8 cellular contexts compared by ENCODE assay signal in genomic region chr9:74742792-74743389, GRCh38.
DNase-seq lines count a peak whose midpoint lies in the region; ATAC-seq and TF ChIP-seq lines count a peak whose summit lies in the region.

No MANE protein-coding gene starts in this region.

- peaks cover 2% of the 10 kb centered on the region for H3K4me1 ChIP-seq in suprapubic skin
- no peaks in the 10 kb centered on the region for H3K4me1 ChIP-seq in CD8-positive, alpha-beta memory T cell (ENCODE audit: insufficient read depth, low read length)
- no peaks in the 10 kb centered on the region for H3K4me1 ChIP-seq in aorta (ENCODE audit: control insufficient read depth in 1 of 2, insufficient read depth in 2 of 2, low read length in 2 of 2)

- 14% methylated on average over 8 of the region's 8 CpGs for WGBS in suprapubic skin
- 12% methylated on average over 8 of the region's 8 CpGs for WGBS in aorta, 2 donors

- peak; percentile 57 for TF ChIP-seq CTCF in WTC11 (IDR thresholded peaks at IDR 0.05)
- peak; percentile 20 to 42 for TF ChIP-seq CTCF in suprapubic skin (IDR thresholded peaks at IDR 0.05)

- H3K27me3 Mint-ChIP-seq in WTC11 (ENCODE audit: low read depth), result no peaks in the 10 kb centered on the region; the same call in 1 of the 2 replicates
- H3K27me3 Mint-ChIP-seq in CD8-positive, alpha-beta memory T cell, result peaks cover 11 to 48% of the 10 kb centered on the region in 2 donors

- CTCF ChIA-PET in WTC11 (lab: Charles Lee), result interaction anchor here (0.6 to 2.7 kb wide), 16 partner anchors 9 to 610 kb away, joined by 3 to 12 read pairs (median 4); no protein-coding TSS in a partner anchor
- CTCF ChIA-PET in CD8-positive, alpha-beta memory T cell (lab: Charles Lee), result interaction anchor here (0.9 to 1.2 kb wide), 3 partner anchors 12 to 29 kb away, joined by 3 to 4 read pairs (median 4); no protein-coding TSS in a partner anchor

- H3K36me3 Mint-ChIP-seq in WTC11, result no peaks in the 10 kb centered on the region
- no peaks in the 10 kb centered on the region for H3K36me3 Mint-ChIP-seq in CD8-positive, alpha-beta memory T cell

- H3K4me3 Mint-ChIP-seq in WTC11, result no peak overlapping the region
- no peak overlapping the region for H3K4me3 Mint-ChIP-seq in CD8-positive, alpha-beta memory T cell

- H3K4me3 ChIP-seq in suprapubic skin, result no peak overlapping the region
- H3K4me3 ChIP-seq in CD8-positive, alpha-beta memory T cell (ENCODE audit: low read length), result no peak overlapping the region
- H3K4me3 ChIP-seq in aorta (ENCODE audit: low read length in 2 of 2), result no peak overlapping the region

- H3K36me3 ChIP-seq in suprapubic skin, result no peaks in the 10 kb centered on the region
- no peaks in the 10 kb centered on the region for H3K36me3 ChIP-seq in CD8-positive, alpha-beta memory T cell (ENCODE audit: insufficient read depth, low read length)
- H3K36me3 ChIP-seq in aorta (ENCODE audit: control insufficient read depth in 1 of 2, insufficient read depth in 2 of 2, low read length in 1 of 2), result no peaks in the 10 kb centered on the region

- no peak for TF ChIP-seq EP300 in suprapubic skin (IDR thresholded peaks at IDR 0.05)

- H3K9me3 ChIP-seq in suprapubic skin (no peaks in the 10 kb centered on the region), aorta (ENCODE audit: control insufficient read depth, low read length) (no peaks in the 10 kb centered on the region)
- H3K9me3 ChIP-seq in CD8-positive, alpha-beta memory T cell (ENCODE audit: low read length), result no peaks in the 10 kb centered on the region

- ATAC-seq in HG03175 (IDR thresholded peaks at IDR 0.05; ENCODE audit: unreplicated experiment), result peak; percentile 48
- ATAC-seq in WTC11, result peak; percentile 63
- ATAC-seq in aorta (ENCODE audit: low FRiP score), result no peak

- intact Hi-C loops in aorta (cut with DNase I), result no loop called here

- H3K9me3 Mint-ChIP-seq in WTC11, result no peaks in the 10 kb centered on the region; the same call in 1 of the 2 replicates
- peaks cover 0 to 2% (median 0%) of the 10 kb centered on the region in 5 donors for H3K9me3 Mint-ChIP-seq in CD8-positive, alpha-beta memory T cell

- H3K27me3 ChIP-seq in suprapubic skin (no peaks in the 10 kb centered on the region), aorta (ENCODE audit: control insufficient read depth in 1 of 2, insufficient read depth in 2 of 2, low read length in 1 of 2) (no peaks in the 10 kb centered on the region)
- no peaks in the 10 kb centered on the region for H3K27me3 ChIP-seq in CD8-positive, alpha-beta memory T cell (ENCODE audit: insufficient read depth, low read length, poor library complexity, severe bottlenecking)

- H3K27ac ChIP-seq in suprapubic skin (no peak overlapping the region), aorta (ENCODE audit: low read depth in 1 of 2, low read length in 2 of 2) (no peak overlapping the region)
- no peak overlapping the region for H3K27ac ChIP-seq in CD8-positive, alpha-beta memory T cell (ENCODE audit: low read depth, low read length)

- TF ChIP-seq POLR2A in suprapubic skin (IDR thresholded peaks at IDR 0.05), result no peak

- H3K4me1 Mint-ChIP-seq in WTC11, result peaks cover 10% of the 10 kb centered on the region
- peaks cover 3 to 4% (median 4%) of the 10 kb centered on the region in 3 donors for H3K4me1 Mint-ChIP-seq in CD8-positive, alpha-beta memory T cell

- DNase-seq in NCI-H524 (lab: John Stamatoyannopoulos, UW) (peak; percentile 11 to 38), NCI-H524 treated with DMSO at 0.1 percent for 48 hours (lab: John Stamatoyannopoulos, UW) (no peak), WTC11 (ENCODE audit: low spot score) (peak; percentile 43), hepatic stellate cell (ENCODE audit: low spot score) (peak; percentile 8), suprapubic skin (ENCODE audit: low spot score in 2 of 2) (no peak), aorta (no peak)
- no peak for DNase-seq in CD8-positive, alpha-beta memory T cell

- H3K27ac Mint-ChIP-seq in WTC11, result no peak overlapping the region
- no peak overlapping the region for H3K27ac Mint-ChIP-seq in CD8-positive, alpha-beta memory T cell

- POLR2A ChIA-PET in WTC11 (lab: Charles Lee), result no interaction called here
- POLR2A ChIA-PET in CD8-positive, alpha-beta memory T cell (lab: Charles Lee), result no interaction called here

TF ChIP-seq in WTC11, 78 proteins besides CTCF, POLR2A, EP300 and RAD21:
- TF ChIP-seq ZNF423 (CRISPR knock-in tag; IDR thresholded peaks at IDR 0.05) (no peak), RORB (CRISPR knock-in tag; IDR thresholded peaks at IDR 0.05) (no peak), ZNF512 (CRISPR knock-in tag; IDR thresholded peaks at IDR 0.05; ENCODE audit: borderline replicate concordance) (no peak), ESRRA (CRISPR knock-in tag; IDR thresholded peaks at IDR 0.05; ENCODE audit: borderline replicate concordance) (no peak), ZNF263 (CRISPR knock-in tag; IDR thresholded peaks at IDR 0.05; ENCODE audit: low read depth) (no peak), KAT7 (CRISPR knock-in tag; IDR thresholded peaks at IDR 0.05; ENCODE audit: borderline replicate concordance) (no peak), HMGXB4 (CRISPR knock-in tag; IDR thresholded peaks at IDR 0.05) (no peak), JAZF1 (CRISPR knock-in tag; IDR thresholded peaks at IDR 0.05) (no peak), OVOL2 (CRISPR knock-in tag; IDR thresholded peaks at IDR 0.05; ENCODE audit: borderline replicate concordance) (no peak), TP53 (CRISPR knock-in tag; IDR thresholded peaks at IDR 0.05) (no peak)
- TF ChIP-seq, protein P1, sequence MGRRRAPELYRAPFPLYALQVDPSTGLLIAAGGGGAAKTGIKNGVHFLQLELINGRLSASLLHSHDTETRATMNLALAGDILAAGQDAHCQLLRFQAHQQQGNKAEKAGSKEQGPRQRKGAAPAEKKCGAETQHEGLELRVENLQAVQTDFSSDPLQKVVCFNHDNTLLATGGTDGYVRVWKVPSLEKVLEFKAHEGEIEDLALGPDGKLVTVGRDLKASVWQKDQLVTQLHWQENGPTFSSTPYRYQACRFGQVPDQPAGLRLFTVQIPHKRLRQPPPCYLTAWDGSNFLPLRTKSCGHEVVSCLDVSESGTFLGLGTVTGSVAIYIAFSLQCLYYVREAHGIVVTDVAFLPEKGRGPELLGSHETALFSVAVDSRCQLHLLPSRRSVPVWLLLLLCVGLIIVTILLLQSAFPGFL (CRISPR knock-in tag; IDR thresholded peaks at IDR 0.05; ENCODE audit: borderline replicate concordance), result no peak

Comparison
In these comparisons a context has a peak if more than half of its experiments do, and no peak if none do; other contexts are left out.
1. DNase-seq: peak in NCI-H524 (2 of 2), WTC11 (single experiment) and hepatic stellate cell (single experiment); none in NCI-H524 treated with DMSO at 0.1 percent for 48 hours (single experiment), suprapubic skin (0 of 2), CD8-positive, alpha-beta memory T cell (0 of 5) and aorta (0 of 2).